Comparison of ENCODE assay signal across 13 cellular contexts in the genomic region with DNA sequence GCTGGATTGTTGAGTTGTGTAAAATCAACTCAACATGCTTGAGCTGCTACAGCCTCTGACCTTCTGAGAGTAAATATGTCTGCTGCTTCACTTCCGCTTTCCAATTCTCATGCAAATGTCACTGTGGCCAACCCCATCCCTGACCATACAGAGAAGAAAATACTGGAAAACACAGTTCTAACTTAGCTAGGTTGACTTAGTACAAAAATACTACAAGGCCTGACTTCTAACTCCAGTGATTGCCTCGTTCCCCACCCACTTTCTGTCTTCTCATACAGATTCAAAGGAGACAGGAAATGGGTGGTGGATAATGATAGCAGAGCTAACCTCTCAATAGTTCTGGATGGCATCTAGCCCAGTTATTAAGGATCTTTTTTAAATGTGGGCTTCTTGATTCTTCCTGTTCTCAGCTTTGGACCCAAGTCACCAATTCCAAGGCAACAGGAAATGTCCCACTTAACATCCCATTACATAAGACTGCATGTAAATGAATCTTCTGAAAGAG.
DNase-seq lines count a peak whose midpoint lies in the region; ATAC-seq lines count a peak whose summit lies in the region.
"Had no signal": no experiment of that assay in that cellular context is flagged by ENCODE, and none has a peak within 500 bp of the region (broad histone marks: within the 10 kb centered on the region; RNA-seq: fewer than 3 reads in every experiment).

No MANE protein-coding gene starts in this region.

- ATAC-seq in GM18508 (IDR thresholded peaks at IDR 0.05; ENCODE audit: insufficient read depth, unreplicated experiment): peak; percentile 86
- peak; percentile 73 for ATAC-seq in GM21423 (IDR thresholded peaks at IDR 0.05; ENCODE audit: unreplicated experiment)

- peaks cover 9% of the 10 kb centered on the region for H3K9me3 ChIP-seq in KOPT-K1 (ENCODE audit: insufficient read depth, low read length, poor library complexity, severe bottlenecking)

- H3K27ac ChIP-seq in KOPT-K1 (ENCODE audit: low read depth, low read length, poor library complexity, severe bottlenecking): peak overlapping the region; percentile 53
- H3K27ac ChIP-seq: coronary artery had no signal

- H3K36me3 ChIP-seq in KOPT-K1 (ENCODE audit: insufficient read depth, low read length): no peaks in the 10 kb centered on the region
- H3K36me3 ChIP-seq: heart right ventricle had no signal

- peak; percentile 7 for DNase-seq in central memory CD4-positive, alpha-beta T cell
- DNase-seq in germinal center (ENCODE audit: low spot score) (no peak), GM19240 (ENCODE audit: insufficient read length, low spot score) (no peak), middle frontal gyrus (ENCODE audit: extremely low spot score, low spot score) (no peak)
- no peak for DNase-seq in activated CD4-positive, CD25-positive, alpha-beta regulatory T cell (lab: John Stamatoyannopoulos, UW)
- DNase-seq: heart right ventricle; NCI-H2171; stimulated activated CD4-positive, alpha-beta T cell treated with anti-CD3 and anti-CD28 coated beads, Interleukin-12 subunit alpha, Interleukin-12 subunit beta, amount 100 ng/mL, for 4 hours; stimulated activated naive CD4-positive, alpha-beta T cell treated with Interleukin-2 at 50 U/mL for 16 hours had no signal
